Comparison of ENCODE assay signal across 23 cellular contexts in genomic region chr19:35621708-35622107, GRCh38. TPM values are rescaled to one million over a fixed set of nuclear protein-coding genes. Genes with fewer than 3 reads are reported as not detected.
DNase-seq lines count a peak whose midpoint lies in the region; ATAC-seq and TF ChIP-seq lines count a peak whose summit lies in the region.
"Had no signal": no experiment of that assay in that cellular context is flagged by ENCODE, and none has a peak within 500 bp of the region (broad histone marks: within the 10 kb centered on the region; RNA-seq: fewer than 3 reads in every experiment).

No MANE protein-coding gene starts in this region.

- H3K4me1 ChIP-seq in osteoblast (ENCODE audit: insufficient read depth, low read length): no peaks in the 10 kb centered on the region
- H3K4me1 ChIP-seq: SJSA1 had no signal

- H3K36me3 Mint-ChIP-seq in activated T-cell treated with anti-CD3 and anti-CD28 coated beads, Interleukin-2, amount 50 U/mL, for 24 hours (ENCODE audit: low read depth): peaks cover 67% of the 10 kb centered on the region
- H3K36me3 Mint-ChIP-seq in endothelial cell (ENCODE audit: low read depth, unreplicated experiment): peaks cover 25% of the 10 kb centered on the region

- H3K27ac ChIP-seq in RWPE1 (0 out of 2 replicates have a peak overlapping the region, but pooled peaks have one; percentile 2), osteoblast (ENCODE audit: low read depth, low read length) (no peak overlapping the region)
- H3K27ac ChIP-seq: SJSA1 had no signal

- no peak for DNase-seq in activated T-cell treated with anti-CD3 and anti-CD28 coated beads, Interleukin-2, amount 50 U/mL, for 24 hours
- DNase-seq in activated T-cell treated with anti-CD3 and anti-CD28 coated beads for 4 hours (no peak), RWPE1 (ENCODE audit: low spot score) (no peak), endothelial cell (ENCODE audit: low spot score) (no peak), osteoblast (ENCODE audit: insufficient read length, low spot score, missing footprints) (peak; percentile 68), NCI-H1930 (lab: John Stamatoyannopoulos, UW) (no peak)
- no peak for DNase-seq in activated CD8-positive, alpha-beta memory T cell treated with anti-CD3 and anti-CD28 coated beads, Interleukin-2, amount 50 U/mL, for 4 hours
- DNase-seq: EL, GF-D8, Kasumi-1, NCI-H1694, NCI-H2081 treated with DMSO at 0.1 percent for 48 hours, NCI-H2171 treated with DMSO at 0.1 percent for 48 hours, NCI-H524 treated with DMSO at 0.1 percent for 48 hours, NCI-H82 had no signal

- no peaks in the 10 kb centered on the region for H3K27me3 ChIP-seq in osteoblast (ENCODE audit: insufficient read depth, low read length)
- H3K27me3 ChIP-seq: SJSA1 had no signal

- H3K4me3 ChIP-seq in osteoblast (ENCODE audit: insufficient read depth, low read length): no peak overlapping the region
- H3K4me3 ChIP-seq: SJSA1 had no signal

- H3K27ac Mint-ChIP-seq in activated T-cell treated with anti-CD3 and anti-CD28 coated beads, Interleukin-2, amount 50 U/mL, for 24 hours: peak overlapping the region; percentile 23
- peak overlapping the region; percentile 30 for H3K27ac Mint-ChIP-seq in endothelial cell (ENCODE audit: unreplicated experiment)
- H3K27ac Mint-ChIP-seq: B cell had no signal

- CTCF ChIA-PET in RWPE1 (lab: Yijun Ruan, JAX): interaction anchor here (0.5 to 0.6 kb wide), 2 partner anchors 73 to 637 kb away, joined by 3 to 7 read pairs; no protein-coding TSS in a partner anchor

- POLR2A ChIA-PET in RWPE1 (lab: Yijun Ruan, JAX; ENCODE audit: low non-redundant PET): no interaction called here

- H3K27me3 Mint-ChIP-seq in activated T-cell treated with anti-CD3 and anti-CD28 coated beads, Interleukin-2, amount 50 U/mL, for 24 hours: no peaks in the 10 kb centered on the region
- H3K27me3 Mint-ChIP-seq in endothelial cell (ENCODE audit: unreplicated experiment): peaks cover 14% of the 10 kb centered on the region
- H3K27me3 Mint-ChIP-seq: B cell had no signal

- peaks cover 6% of the 10 kb centered on the region for H3K36me3 ChIP-seq in osteoblast (ENCODE audit: insufficient read depth, low read length)

- H4K20me1 ChIP-seq in osteoblast (ENCODE audit: insufficient read depth, low read length): no peaks in the 10 kb centered on the region

- no peak overlapping the region for H2AFZ ChIP-seq in osteoblast (ENCODE audit: low read length)

- H3K9me3 Mint-ChIP-seq in activated T-cell treated with anti-CD3 and anti-CD28 coated beads, Interleukin-2, amount 50 U/mL, for 24 hours: no peaks in the 10 kb centered on the region
- no peaks in the 10 kb centered on the region for H3K9me3 Mint-ChIP-seq in endothelial cell (ENCODE audit: unreplicated experiment)

- H3K9me3 ChIP-seq in osteoblast (ENCODE audit: low read depth, low read length): no peaks in the 10 kb centered on the region
- H3K9me3 ChIP-seq: SJSA1 had no signal

- no peak overlapping the region for H3K4me3 Mint-ChIP-seq in activated T-cell treated with anti-CD3 and anti-CD28 coated beads, Interleukin-2, amount 50 U/mL, for 24 hours
- peak overlapping the region; percentile 51 for H3K4me3 Mint-ChIP-seq in endothelial cell (ENCODE audit: unreplicated experiment)
- H3K4me3 Mint-ChIP-seq: B cell, CD14-positive monocyte had no signal

- no peak for ATAC-seq in HG02588 (IDR thresholded peaks at IDR 0.05; ENCODE audit: unreplicated experiment)
- ATAC-seq: Panc1 had no signal

- H3K4me1 Mint-ChIP-seq in activated T-cell treated with anti-CD3 and anti-CD28 coated beads, Interleukin-2, amount 50 U/mL, for 24 hours (ENCODE audit: low read depth): no peaks in the 10 kb centered on the region
- H3K4me1 Mint-ChIP-seq in endothelial cell (ENCODE audit: unreplicated experiment): no peaks in the 10 kb centered on the region
- H3K4me1 Mint-ChIP-seq: CD14-positive monocyte had no signal

- TF ChIP-seq CTCF in RWPE1 (conservative IDR thresholded peaks at IDR 0.05; ENCODE audit: low read depth) (no peak), endothelial cell (IDR thresholded peaks at IDR 0.05; ENCODE audit: unreplicated experiment) (no peak), osteoblast (IDR thresholded peaks at IDR 0.05; ENCODE audit: extremely low read depth, low read depth, low read length) (no peak)

- no peak overlapping the region for H3K4me2 ChIP-seq in osteoblast (ENCODE audit: insufficient read depth, low read length)

- H3K79me2 ChIP-seq in osteoblast (ENCODE audit: insufficient read depth, low read length): no peaks in the 10 kb centered on the region

RNA-seq across cellular contexts. Expression of gene RBM42, which starts 7.1 kb away (rescaled TPM):
- 116 TPM for total RNA-seq in endothelial cell (ENCODE audit: unreplicated experiment)
- total RNA-seq in osteoblast: 36.2 and 45.2 TPM in 2 replicates

RNA-seq across cellular contexts. Expression of gene HAUS5, which starts 9.2 kb away (rescaled TPM):
- total RNA-seq in endothelial cell (ENCODE audit: unreplicated experiment) (30.2 TPM), osteoblast (3.2 and 4.7 TPM in 2 replicates)

RNA-seq across cellular contexts. Expression of gene ETV2, which starts 19.8 kb away (rescaled TPM):
- total RNA-seq in endothelial cell (ENCODE audit: unreplicated experiment) (1,894 TPM), osteoblast (0.29 and 0.36 TPM in 2 replicates)

RNA-seq across cellular contexts. Expression of gene COX6B1, which starts 26.4 kb away (rescaled TPM):
- total RNA-seq in endothelial cell (ENCODE audit: unreplicated experiment) (428 TPM), osteoblast (123 and 185 TPM in 2 replicates)

RNA-seq across cellular contexts. Expression of gene PMIS2, which starts 35.7 kb away (rescaled TPM):
- total RNA-seq in endothelial cell (ENCODE audit: unreplicated experiment) (not detected), osteoblast (not detected in 2 replicates)
- total RNA-seq: A172, B cell, H4, MCF 10A, SJSA1 had no signal

Comparison
In these comparisons a context has a peak if more than half of its experiments do, and no peak if none do; other contexts are left out.
1. RNA of gene ETV2, which starts 19.8 kb away (total RNA-seq): 1,894 TPM in endothelial cell (single experiment); 0.29 to 0.36 TPM in osteoblast; every median in the first group is over 1,000 times any median in the second.